8 cellular contexts compared by ENCODE assay signal in genomic region chr12:7017870-7018349, GRCh38. TPM values are rescaled to one million over a fixed set of nuclear protein-coding genes. Genes with fewer than 3 reads are reported as not detected.
DNase-seq lines count a peak whose midpoint lies in the region; ATAC-seq and TF ChIP-seq lines count a peak whose summit lies in the region.

No MANE protein-coding gene starts in this region.

- peak overlapping the region; percentile 58 for H3K27ac Mint-ChIP-seq in HFFc6

- DNase-seq in SIG-M5 treated with dmso at 0.1 percent for 504 hours (lab: John Stamatoyannopoulos, UW; ENCODE audit: unreplicated experiment) (peak; percentile 50), SIG-M5 (lab: John Stamatoyannopoulos, UW) (no peak), HFFc6 (no peak), NCI-H524 treated with DMSO at 0.1 percent for 48 hours (lab: John Stamatoyannopoulos, UW) (peak; percentile 60), caudate nucleus (lab: John Stamatoyannopoulos, UW) (peak in 17 of 61 donors; percentile 19 to 73 (median 54)), mesenchymal stem cell (no peak), upper lobe of right lung (no peak)

- H3K4me3 ChIP-seq in mesenchymal stem cell (ENCODE audit: insufficient read depth in 1 of 2, low read depth in 1 of 2, low read length in 2 of 2) (peak overlapping the region; percentile 75 to 97), upper lobe of right lung (peak overlapping the region; percentile 82)

- peak overlapping the region; percentile 89 for H3K9ac ChIP-seq in mesenchymal stem cell (ENCODE audit: low read length)

- H3K79me1 ChIP-seq in mesenchymal stem cell (replicated peaks; ENCODE audit: low read length, poor library complexity, severe bottlenecking): peaks cover 17% of the 10 kb centered on the region

- no peaks in the 10 kb centered on the region for H3K36me3 Mint-ChIP-seq in HFFc6 (ENCODE audit: low read depth)

- peak overlapping the region; percentile 91 for H3K4me3 Mint-ChIP-seq in HFFc6

- H3K9me3 ChIP-seq in mesenchymal stem cell (ENCODE audit: control insufficient read depth, low read length): no peaks in the 10 kb centered on the region
- H3K9me3 ChIP-seq in upper lobe of right lung: no peaks in the 10 kb centered on the region

- H3K4ac ChIP-seq in mesenchymal stem cell (ENCODE audit: low read depth in 1 of 2, low read length in 2 of 2): peak overlapping the region in 1 of 2 experiments; percentile 71

- intact Hi-C loops in upper lobe of right lung (cut with DNase I): no loop called here

- peak overlapping the region; percentile 21 for H4K8ac ChIP-seq in mesenchymal stem cell (ENCODE audit: low read length)

- peak overlapping the region; percentile 74 for H3K4me2 ChIP-seq in mesenchymal stem cell (ENCODE audit: low read length, poor library complexity, severe bottlenecking)

- no peak overlapping the region for H2BK120ac ChIP-seq in mesenchymal stem cell (ENCODE audit: low read depth, low read length)

- peak overlapping the region; percentile 24 for H2BK5ac ChIP-seq in mesenchymal stem cell (ENCODE audit: low read depth, low read length, poor library complexity, severe bottlenecking)

- H3K27me3 ChIP-seq in mesenchymal stem cell (ENCODE audit: control insufficient read depth in 1 of 2, insufficient read depth in 1 of 2, low read length in 2 of 2): no peaks in the 10 kb centered on the region
- no peaks in the 10 kb centered on the region for H3K27me3 ChIP-seq in upper lobe of right lung

- H2BK12ac ChIP-seq in mesenchymal stem cell (ENCODE audit: low read length in 2 of 2): peak overlapping the region in 1 of 2 experiments; percentile 64

- ATAC-seq in upper lobe of right lung (peak; percentile 3), HG03280 (IDR thresholded peaks at IDR 0.05; ENCODE audit: unreplicated experiment) (no peak)

- H2AK5ac ChIP-seq in mesenchymal stem cell (ENCODE audit: low read length, severe bottlenecking): no peak overlapping the region

- H3K36me3 ChIP-seq in mesenchymal stem cell (ENCODE audit: control insufficient read depth in 1 of 2, insufficient read depth in 2 of 2, low read depth in 1 of 2, low read length in 2 of 2) (peaks cover 3 to 14% of the 10 kb centered on the region in 2 experiments), upper lobe of right lung (peaks cover 6% of the 10 kb centered on the region)

- peak overlapping the region; percentile 90 for H3K27ac ChIP-seq in caudate nucleus (ENCODE audit: low read depth, low read length)
- H3K27ac ChIP-seq in mesenchymal stem cell (ENCODE audit: low read length, poor library complexity, severe bottlenecking): peak overlapping the region; percentile 41
- H3K27ac ChIP-seq in upper lobe of right lung: peak overlapping the region; percentile 86

- H4K91ac ChIP-seq in mesenchymal stem cell (ENCODE audit: low read length): peak overlapping the region; percentile 70

- H3K27me3 Mint-ChIP-seq in HFFc6 (ENCODE audit: insufficient read depth): peaks cover 2% of the 10 kb centered on the region; the same call in 1 of the 2 replicates

- H3K18ac ChIP-seq in mesenchymal stem cell (ENCODE audit: low read depth in 1 of 2, low read length in 2 of 2): peak overlapping the region; percentile 90 to 94

- H3K4me1 Mint-ChIP-seq in HFFc6 (ENCODE audit: low read depth): peaks cover 26% of the 10 kb centered on the region

- TF ChIP-seq CTCF in HFFc6 (IDR thresholded peaks at IDR 0.05) (no peak), upper lobe of right lung (IDR thresholded peaks at IDR 0.05) (no peak)

- H3K14ac ChIP-seq in mesenchymal stem cell (ENCODE audit: low read length in 2 of 2): peak overlapping the region in 1 of 2 experiments; percentile 68

- no peak overlapping the region for H2BK15ac ChIP-seq in mesenchymal stem cell (ENCODE audit: low read depth, poor library complexity, severe bottlenecking)

- no peaks in the 10 kb centered on the region for H3K9me3 Mint-ChIP-seq in HFFc6

- peaks cover 3% of the 10 kb centered on the region for H3K4me1 ChIP-seq in mesenchymal stem cell (ENCODE audit: control insufficient read depth, insufficient read depth, low read depth, low read length)
- peaks cover 34% of the 10 kb centered on the region for H3K4me1 ChIP-seq in upper lobe of right lung

- H3K23ac ChIP-seq in mesenchymal stem cell (ENCODE audit: low read length in 2 of 2): no peak overlapping the region

- 3% methylated on average over 24 of the region's 25 CpGs for WGBS in mesenchymal stem cell

- peak overlapping the region; percentile 29 for H2AFZ ChIP-seq in mesenchymal stem cell (ENCODE audit: low read depth, low read length)

RNA-seq across cellular contexts. Expression of gene LPCAT3, which starts 0.4 kb away (rescaled TPM):
- 10 to 100 TPM; 17.4 to 28.4 (median 21.6) TPM for total RNA-seq in HFFc6 (2021; fragmentation: NEBNext Ultra II Directional; extraction: Animal tissue kit (Norgen Biotek cat#: 25700))
- 103 TPM for polyA plus RNA-seq in mesenchymal stem cell (2013, experiment 1 of 2)
- 102 TPM for polyA plus RNA-seq in mesenchymal stem cell (2013, experiment 2 of 2)
- total RNA-seq in upper lobe of right lung: 70.5 TPM

RNA-seq across cellular contexts. Expression of gene C1S, which starts 42.6 kb away (rescaled TPM):
- 10 to 100 TPM; 21.9 to 30.8 (median 30.2) TPM for total RNA-seq in HFFc6 (2021; fragmentation: NEBNext Ultra II Directional; extraction: Animal tissue kit (Norgen Biotek cat#: 25700))
- 92.4 TPM for polyA plus RNA-seq in mesenchymal stem cell (2013, experiment 1 of 2)
- 91.8 TPM for polyA plus RNA-seq in mesenchymal stem cell (2013, experiment 2 of 2)
- total RNA-seq in upper lobe of right lung: 321 TPM

RNA-seq across cellular contexts. Expression of gene EMG1, which starts 47.2 kb away (rescaled TPM):
- 10 to 100 TPM; 64.9 to 83.7 (median 75.6) TPM for total RNA-seq in HFFc6 (2021; fragmentation: NEBNext Ultra II Directional; extraction: Animal tissue kit (Norgen Biotek cat#: 25700))
- polyA plus RNA-seq in mesenchymal stem cell (2013, experiment 1 of 2): 30.6 TPM
- polyA plus RNA-seq in mesenchymal stem cell (2013, experiment 2 of 2): 32.3 TPM
- total RNA-seq in upper lobe of right lung: 35.6 TPM

RNA-seq across cellular contexts. Expression of gene PHB2, which starts 47.4 kb away (rescaled TPM):
- 100 to 1,000 TPM; 160 to 198 (median 182) TPM for total RNA-seq in HFFc6 (2021; fragmentation: NEBNext Ultra II Directional; extraction: Animal tissue kit (Norgen Biotek cat#: 25700))
- 253 TPM for polyA plus RNA-seq in mesenchymal stem cell (2013, experiment 1 of 2)
- 265 TPM for polyA plus RNA-seq in mesenchymal stem cell (2013, experiment 2 of 2)
- 126 TPM for total RNA-seq in upper lobe of right lung

Comparison
In these comparisons a context has a peak if more than half of its experiments do, and no peak if none do; other contexts are left out.
1. DNase-seq: peak in SIG-M5 treated with dmso at 0.1 percent for 504 hours (single experiment) and NCI-H524 treated with DMSO at 0.1 percent for 48 hours (single experiment); none in SIG-M5 (single experiment), HFFc6 (single experiment), mesenchymal stem cell (single experiment) and upper lobe of right lung (single experiment).
2. RNA of gene C1S, which starts 42.6 kb away (total RNA-seq): 321 TPM in upper lobe of right lung (single experiment); 21.9 to 30.8 TPM in HFFc6; every median in the first group is over 10 times any median in the second.
3. Peak in every context shown above with its lines, with median percentiles within 50 percentile points of each other: H3K27ac ChIP-seq.